18 cellular contexts compared by ENCODE assay signal in genomic region chr5:130550553-130550940, GRCh38.
DNase-seq lines count a peak whose midpoint lies in the region; ATAC-seq and TF ChIP-seq lines count a peak whose summit lies in the region.
"Had no signal": no experiment of that assay in that cellular context is flagged by ENCODE, and none has a peak within 500 bp of the region (broad histone marks: within the 10 kb centered on the region; RNA-seq: fewer than 3 reads in every experiment).

No MANE protein-coding gene starts in this region.

- no peak overlapping the region for H3K4me2 ChIP-seq in GM23338
- peak overlapping the region; percentile 71; the same call in 1 of the 2 replicates for H3K4me2 ChIP-seq in SK-N-SH
- H3K4me2 ChIP-seq in skeletal muscle satellite cell (ENCODE audit: low read length), result peak overlapping the region; percentile 15
- H3K4me2 ChIP-seq: KMS-11 had no signal

- no peak overlapping the region for H3K4me3 Mint-ChIP-seq in GM23338
- H3K4me3 Mint-ChIP-seq in naive thymus-derived CD4-positive, alpha-beta T cell, result no peak overlapping the region
- H3K4me3 Mint-ChIP-seq: CD4-positive, alpha-beta memory T cell had no signal

- no peak for TF ChIP-seq EP300 in SK-N-SH (IDR thresholded peaks at IDR 0.05; ENCODE audit: borderline replicate concordance in 1 of 2, low read depth in 1 of 2, low read length in 1 of 2)

- no peaks in the 10 kb centered on the region for H3K27me3 ChIP-seq in GM23338 (ENCODE audit: insufficient read depth)
- no peaks in the 10 kb centered on the region for H3K27me3 ChIP-seq in SK-N-SH (ENCODE audit: insufficient read depth)
- no peaks in the 10 kb centered on the region for H3K27me3 ChIP-seq in skeletal muscle satellite cell (ENCODE audit: control insufficient read depth, insufficient read depth, low read length)
- no peaks in the 10 kb centered on the region for H3K27me3 ChIP-seq in naive thymus-derived CD4-positive, alpha-beta T cell (ENCODE audit: control insufficient read depth in 2 of 2, insufficient read depth in 2 of 2, low read length in 2 of 2)
- H3K27me3 ChIP-seq: BE2C, MG63 had no signal

- H3K9ac ChIP-seq in SK-N-SH (peak overlapping the region; percentile 40; the same call in 1 of the 2 replicates), skeletal muscle satellite cell (ENCODE audit: low read depth, low read length) (peak overlapping the region; percentile 10)
- H3K9ac ChIP-seq: KMS-11 had no signal

- H3K4me3 ChIP-seq in GM23338, result no peak overlapping the region
- peak overlapping the region in 1 of 2 experiments; percentile 44; a peak in 1 of 4 replicates for H3K4me3 ChIP-seq in SK-N-SH (ENCODE audit: low read depth in 2 of 2, low read length in 1 of 2)
- no peak overlapping the region for H3K4me3 ChIP-seq in fibroblast of mammary gland (ENCODE audit: control insufficient read depth, low read depth, low read length)
- peak overlapping the region; percentile 10 for H3K4me3 ChIP-seq in skeletal muscle satellite cell (ENCODE audit: low read length)
- no peak overlapping the region for H3K4me3 ChIP-seq in naive thymus-derived CD4-positive, alpha-beta T cell (ENCODE audit: low read length)
- H3K4me3 ChIP-seq: MG63 had no signal

- intact Hi-C loops in naive thymus-derived CD4-positive, alpha-beta T cell (cut with micrococcal nuclease), result no loop called here

- H3K9me3 Mint-ChIP-seq in GM23338, result peaks cover 30% of the 10 kb centered on the region
- H3K9me3 Mint-ChIP-seq in naive thymus-derived CD4-positive, alpha-beta T cell, result peaks cover 0 to 14% (median 0%) of the 10 kb centered on the region in 11 donors

- peaks cover 2% of the 10 kb centered on the region for H3K27me3 Mint-ChIP-seq in GM23338 (ENCODE audit: insufficient read depth, low read depth, poor library complexity)
- peaks cover 0 to 33% (median 22%) of the 10 kb centered on the region in 5 donors for H3K27me3 Mint-ChIP-seq in naive thymus-derived CD4-positive, alpha-beta T cell

- H3F3A ChIP-seq in GM23338 (replicated peaks; ENCODE audit: low read depth) (no peaks in the 10 kb centered on the region), SK-N-SH (replicated peaks; ENCODE audit: insufficient read depth) (peaks cover 7% of the 10 kb centered on the region)

- CTCF ChIA-PET in SK-N-SH (lab: Yijun Ruan, JAX), result no interaction called here
- CTCF ChIA-PET in naive thymus-derived CD4-positive, alpha-beta T cell (lab: Charles Lee), result no interaction called here

- peaks cover 2% of the 10 kb centered on the region; the same call in 2 of the 3 replicates for H3K36me3 Mint-ChIP-seq in GM23338 (ENCODE audit: low read depth)
- no peaks in the 10 kb centered on the region for H3K36me3 Mint-ChIP-seq in naive thymus-derived CD4-positive, alpha-beta T cell
- H3K36me3 Mint-ChIP-seq: CD4-positive, alpha-beta memory T cell had no signal

- H3K4me1 Mint-ChIP-seq in GM23338, result peaks cover 6% of the 10 kb centered on the region; the same call in 2 of the 3 replicates
- H3K4me1 Mint-ChIP-seq in naive thymus-derived CD4-positive, alpha-beta T cell, result peaks cover 0 to 3% (median 0%) of the 10 kb centered on the region in 7 donors
- H3K4me1 Mint-ChIP-seq: CD4-positive, alpha-beta memory T cell had no signal

- no peak for TF ChIP-seq RAD21 in SK-N-SH (IDR thresholded peaks at IDR 0.05; ENCODE audit: low read length)

- no peak overlapping the region for H3K27ac Mint-ChIP-seq in GM23338
- H3K27ac Mint-ChIP-seq in naive thymus-derived CD4-positive, alpha-beta T cell, result no peak overlapping the region
- H3K27ac Mint-ChIP-seq: CD4-positive, alpha-beta memory T cell had no signal

- H3K9me2 ChIP-seq in GM23338 (ENCODE audit: insufficient read depth) (0 out of 2 replicates have a peak, but pooled peaks cover 12% of the 10 kb centered on the region), SK-N-SH (no peaks in the 10 kb centered on the region)

- no peak for DNase-seq in GM23338 (ENCODE audit: low spot score)
- no peak for DNase-seq in SK-N-SH
- DNase-seq in fibroblast of mammary gland (ENCODE audit: low read depth), result peak; percentile 55
- DNase-seq in naive thymus-derived CD4-positive, alpha-beta T cell, result no peak
- DNase-seq in stimulated activated CD4-positive, alpha-beta T cell treated with anti-CD3 and anti-CD28 coated beads, Interleukin-12 subunit alpha, Interleukin-12 subunit beta, amount 100 ng/mL, for 4 hours, result no peak
- DNase-seq: BE2C; CD4-positive, alpha-beta memory T cell; NCI-H1092 treated with DMSO at 0.1 percent for 48 hours; NCI-H1694 treated with DMSO at 0.1 percent for 48 hours; NCI-H2171; NCI-H446 treated with DMSO at 0.1 percent for 48 hours; NCI-H748 treated with DMSO at 0.1 percent for 48 hours; SHP77 treated with DMSO at 0.1 percent for 48 hours had no signal

- no peak overlapping the region for H3K27ac ChIP-seq in GM23338 (ENCODE audit: low read depth)
- H3K27ac ChIP-seq in SK-N-SH (ENCODE audit: low read depth in 2 of 2, low read length in 1 of 2), result peak overlapping the region in 1 of 2 experiments; percentile 83; a peak in 2 of 4 replicates
- no peak overlapping the region for H3K27ac ChIP-seq in naive thymus-derived CD4-positive, alpha-beta T cell (ENCODE audit: low read depth, low read length)
- H3K27ac ChIP-seq: KMS-11 had no signal

- no peaks in the 10 kb centered on the region; the same call in 1 of the 2 replicates for H3K9me3 ChIP-seq in SK-N-SH
- no peaks in the 10 kb centered on the region for H3K9me3 ChIP-seq in skeletal muscle satellite cell (replicated peaks; ENCODE audit: low read length)
- H3K9me3 ChIP-seq in naive thymus-derived CD4-positive, alpha-beta T cell (ENCODE audit: control insufficient read depth in 2 of 3, low read length in 3 of 3), result peaks cover 0 to under 1% (median 0%) of the 10 kb centered on the region in 3 experiments
- H3K9me3 ChIP-seq: BE2C, MG63 had no signal

- ATAC-seq in GM23338, result no peak
- no peak for ATAC-seq in naive thymus-derived CD4-positive, alpha-beta T cell
- no peak for ATAC-seq in HG03196 (IDR thresholded peaks at IDR 0.05; ENCODE audit: unreplicated experiment)
- ATAC-seq: Panc1 had no signal

- TF ChIP-seq CTCF in GM23338 (conservative IDR thresholded peaks at IDR 0.05; ENCODE audit: low read depth in 2 of 2) (no peak), SK-N-SH (IDR thresholded peaks at IDR 0.05) (no peak), fibroblast of mammary gland (conservative IDR thresholded peaks at IDR 0.05; ENCODE audit: control insufficient read depth, insufficient read depth, low read depth, low read length) (no peak)

- H3K79me2 ChIP-seq in GM23338 (replicated peaks; ENCODE audit: insufficient read depth), result no peaks in the 10 kb centered on the region
- H3K79me2 ChIP-seq in SK-N-SH (ENCODE audit: insufficient read depth), result no peaks in the 10 kb centered on the region

- H3K36me3 ChIP-seq in GM23338 (ENCODE audit: insufficient read depth), result no peaks in the 10 kb centered on the region
- H3K36me3 ChIP-seq in SK-N-SH (replicated peaks in 1 of 2; ENCODE audit: control insufficient read depth in 1 of 2, insufficient read depth in 2 of 2, low read length in 1 of 2), result no peaks in the 10 kb centered on the region
- H3K36me3 ChIP-seq in skeletal muscle satellite cell (ENCODE audit: insufficient read depth, low read length), result no peaks in the 10 kb centered on the region
- no peaks in the 10 kb centered on the region for H3K36me3 ChIP-seq in naive thymus-derived CD4-positive, alpha-beta T cell (ENCODE audit: control insufficient read depth in 2 of 3, insufficient read depth in 3 of 3, low read length in 3 of 3)
- H3K36me3 ChIP-seq: BE2C, MG63 had no signal

- H4K20me1 ChIP-seq in GM23338 (replicated peaks; ENCODE audit: insufficient read depth), result no peaks in the 10 kb centered on the region
- no peaks in the 10 kb centered on the region for H4K20me1 ChIP-seq in SK-N-SH (ENCODE audit: insufficient read depth)

- H2AFZ ChIP-seq in GM23338 (0 out of 2 replicates have a peak overlapping the region, but pooled peaks have one; percentile 12), SK-N-SH (ENCODE audit: low read depth) (peak overlapping the region; percentile 81)

- H3K4me1 ChIP-seq in GM23338 (ENCODE audit: insufficient read depth) (no peaks in the 10 kb centered on the region), SK-N-SH (ENCODE audit: control insufficient read depth in 1 of 2, insufficient read depth in 2 of 2, low read depth in 1 of 2, low read length in 1 of 2) (peaks cover 0 to 10% of the 10 kb centered on the region in 2 experiments; a peak in 2 of 4 replicates), skeletal muscle satellite cell (ENCODE audit: control insufficient read depth, insufficient read depth, low read length) (peaks cover 15% of the 10 kb centered on the region)
- no peaks in the 10 kb centered on the region for H3K4me1 ChIP-seq in naive thymus-derived CD4-positive, alpha-beta T cell (ENCODE audit: control insufficient read depth in 2 of 2, insufficient read depth in 2 of 2, low read length in 2 of 2)
- H3K4me1 ChIP-seq: BE2C had no signal

- 10% methylated on average over 2 of the region's 2 CpGs for WGBS in SK-N-SH (ENCODE audit: low lambda C conversion rate)

- POLR2A ChIA-PET in SK-N-SH (lab: Yijun Ruan, JAX), result no interaction called here
- POLR2A ChIA-PET in naive thymus-derived CD4-positive, alpha-beta T cell (lab: Charles Lee), result interaction anchor here (0.6 kb wide), 1 partner anchor 12 kb away, joined by 3 read pairs; no protein-coding TSS in a partner anchor

TF ChIP-seq in GM23338, 12 proteins besides CTCF, POLR2A, EP300 and RAD21 (continues in another document):
- no peak for TF ChIP-seq NANOG (IDR thresholded peaks at IDR 0.05; ENCODE audit: borderline replicate concordance)
- no peak for TF ChIP-seq STAT1 (IDR thresholded peaks at IDR 0.05; ENCODE audit: unreplicated experiment)
- no peak for TF ChIP-seq JUNB (IDR thresholded peaks at IDR 0.05; ENCODE audit: unreplicated experiment)
- TF ChIP-seq CREB1 (CRISPR knock-in tag; IDR thresholded peaks at IDR 0.05; ENCODE audit: low read depth), result no peak
- no peak for TF ChIP-seq EZH2phosphoT487 (IDR thresholded peaks at IDR 0.05; ENCODE audit: unreplicated experiment)
- no peak for TF ChIP-seq POLR2AphosphoS5 (IDR thresholded peaks at IDR 0.05; ENCODE audit: low read depth)

TF ChIP-seq in SK-N-SH, 30 proteins besides CTCF, POLR2A, EP300 and RAD21 (continues in another document):
- TF ChIP-seq YY1 (IDR thresholded peaks at IDR 0.05; ENCODE audit: low read depth) (no peak), GABPA (IDR thresholded peaks at IDR 0.05; ENCODE audit: low read depth) (no peak)
